In genomic region chr17:79026345-79027273, GRCh38 we compare ENCODE assay signal across 8 cellular contexts.
DNase-seq lines count a peak whose midpoint lies in the region; ATAC-seq and TF ChIP-seq lines count a peak whose summit lies in the region.

No MANE protein-coding gene starts in this region.

- H3K9ac ChIP-seq in duodenal mucosa (ENCODE audit: low read depth in 1 of 2, low read length in 2 of 2), result peak overlapping the region in 1 of 2 donors; percentile 54
- peak overlapping the region; percentile 24 to 64 for H3K9ac ChIP-seq in mucosa of rectum (ENCODE audit: low read depth in 1 of 2, low read length in 2 of 2)

- no peaks in the 10 kb centered on the region for H3K9me3 ChIP-seq in duodenal mucosa (ENCODE audit: control insufficient read depth in 1 of 2, low read length in 2 of 2)
- no peaks in the 10 kb centered on the region for H3K9me3 ChIP-seq in mucosa of rectum (ENCODE audit: control insufficient read depth in 2 of 2, low read length in 2 of 2)
- no peaks in the 10 kb centered on the region for H3K9me3 ChIP-seq in WERI-Rb-1 (ENCODE audit: severe bottlenecking)

- H3K36me3 ChIP-seq in duodenal mucosa (ENCODE audit: control insufficient read depth in 1 of 2, insufficient read depth in 2 of 2, low read length in 2 of 2), result no peaks in the 10 kb centered on the region
- no peaks in the 10 kb centered on the region for H3K36me3 ChIP-seq in mucosa of rectum (ENCODE audit: control insufficient read depth in 2 of 2, insufficient read depth in 2 of 2, low read length in 2 of 2)
- no peaks in the 10 kb centered on the region for H3K36me3 ChIP-seq in WERI-Rb-1

- H3K27ac ChIP-seq in duodenal mucosa (ENCODE audit: low read depth, low read length), result no peak overlapping the region
- peak overlapping the region; percentile 72 to 75 for H3K27ac ChIP-seq in mucosa of rectum (ENCODE audit: low read depth in 2 of 2, low read length in 2 of 2)
- H3K27ac ChIP-seq in WERI-Rb-1, result no peak overlapping the region

- H3K4me1 ChIP-seq in duodenal mucosa (ENCODE audit: control insufficient read depth in 1 of 2, insufficient read depth in 2 of 2, low read length in 2 of 2) (peaks cover 39 to 55% of the 10 kb centered on the region in 2 donors), mucosa of rectum (ENCODE audit: control insufficient read depth in 2 of 2, insufficient read depth in 2 of 2, low read length in 2 of 2) (peaks cover 41 to 58% of the 10 kb centered on the region in 2 donors)

- no peak for TF ChIP-seq CTCF in AG10803 (conservative IDR thresholded peaks at IDR 0.05; ENCODE audit: low read length)
- no peak for TF ChIP-seq CTCF in WERI-Rb-1 (IDR thresholded peaks at IDR 0.05; ENCODE audit: low read depth, low read length)

- H3K4me3 ChIP-seq in AG10803 (ENCODE audit: low read length), result no peak overlapping the region; the same call in 1 of the 2 replicates
- peak overlapping the region; percentile 44 to 46 for H3K4me3 ChIP-seq in duodenal mucosa (ENCODE audit: low read depth in 1 of 2, low read length in 2 of 2)
- H3K4me3 ChIP-seq in mucosa of rectum (ENCODE audit: low read length in 2 of 2), result peak overlapping the region; percentile 53 to 66
- H3K4me3 ChIP-seq in WERI-Rb-1 (ENCODE audit: low read depth, low read length), result no peak overlapping the region

- peak; percentile 78 for DNase-seq in AG10803 (ENCODE audit: low read depth)
- DNase-seq in LoVo (ENCODE audit: low spot score), result peak; percentile 89
- no peak for DNase-seq in WERI-Rb-1
- DNase-seq in NCI-H1105 treated with DMSO at 0.1 percent for 48 hours (lab: John Stamatoyannopoulos, UW), result no peak

- H3K27me3 ChIP-seq in duodenal mucosa (ENCODE audit: control insufficient read depth in 1 of 2, insufficient read depth in 2 of 2, low read length in 2 of 2) (peaks cover 6 to 11% of the 10 kb centered on the region in 2 donors), mucosa of rectum (ENCODE audit: control insufficient read depth in 2 of 2, insufficient read depth in 2 of 2, low read length in 2 of 2) (no peaks in the 10 kb centered on the region), WERI-Rb-1 (ENCODE audit: insufficient read depth, low read depth, severe bottlenecking) (peaks cover 3% of the 10 kb centered on the region)

- no peak for ATAC-seq in HG03460 (IDR thresholded peaks at IDR 0.05; ENCODE audit: unreplicated experiment)
- no peak for ATAC-seq in GM19328 (IDR thresholded peaks at IDR 0.05; ENCODE audit: unreplicated experiment)

Comparison
In these comparisons a context has a peak if more than half of its experiments do, and no peak if none do; other contexts are left out.
1. DNase-seq: peak in AG10803 (single experiment) and LoVo (single experiment); none in WERI-Rb-1 (single experiment) and NCI-H1105 treated with DMSO at 0.1 percent for 48 hours (single experiment).
2. H3K4me3 ChIP-seq: peak in duodenal mucosa (2 of 2) and mucosa of rectum (2 of 2); none in AG10803 (single experiment) and WERI-Rb-1 (single experiment).
3. H3K27ac ChIP-seq: peak in mucosa of rectum (2 of 2); none in duodenal mucosa (single experiment) and WERI-Rb-1 (single experiment).